ENCODE assay signal across 9 cellular contexts in genomic region chr5:164597293-164597900, GRCh38.
DNase-seq lines count a peak whose midpoint lies in the region; ATAC-seq, FAIRE-seq and TF ChIP-seq lines count a peak whose summit lies in the region.
"Had no signal": no experiment of that assay in that cellular context is flagged by ENCODE, and none has a peak within 500 bp of the region (broad histone marks: within the 10 kb centered on the region; RNA-seq: fewer than 3 reads in every experiment).

No MANE protein-coding gene starts in this region.

- FAIRE-seq in D721Med (lab: Jason Lieb, UNC): peak; percentile 70

- no peaks in the 10 kb centered on the region for H3K9me3 ChIP-seq in CD8-positive, alpha-beta memory T cell (ENCODE audit: low read length)

- H3K4me1 Mint-ChIP-seq in CD8-positive, alpha-beta memory T cell: no peaks in the 10 kb centered on the region
- H3K4me1 Mint-ChIP-seq: activated naive CD8-positive, alpha-beta T cell treated with anti-CD3 and anti-CD28 coated beads, Interleukin-2, amount 10 ng/mL, durations not matched to agents 7 days and 5 days had no signal

- no peaks in the 10 kb centered on the region for H3K4me1 ChIP-seq in CD8-positive, alpha-beta memory T cell (ENCODE audit: insufficient read depth, low read length)

- DNase-seq in D721Med (ENCODE audit: insufficient read length, low spot score): no peak
- DNase-seq in brain microvascular endothelial cell: no peak
- DNase-seq in NCI-H2107 (lab: John Stamatoyannopoulos, UW): no peak
- no peak for DNase-seq in EL
- DNase-seq in CD8-positive, alpha-beta memory T cell: no peak
- DNase-seq in NCI-H1092 treated with DMSO at 0.1 percent for 48 hours (lab: John Stamatoyannopoulos, UW): no peak
- DNase-seq: activated naive CD8-positive, alpha-beta T cell treated with anti-CD3 and anti-CD28 coated beads, Interleukin-2, amount 10 ng/mL, durations not matched to agents 7 days and 5 days had no signal

- TF ChIP-seq CTCF in D721Med (IDR thresholded peaks at IDR 0.05; ENCODE audit: insufficient read depth, missing control alignments): no peak
- peak; percentile 16 for TF ChIP-seq CTCF in brain microvascular endothelial cell (IDR thresholded peaks at IDR 0.05; ENCODE audit: low read depth, low read length, missing control alignments)

- no peak overlapping the region for H3K4me3 Mint-ChIP-seq in CD8-positive, alpha-beta memory T cell
- H3K4me3 Mint-ChIP-seq: activated naive CD8-positive, alpha-beta T cell treated with anti-CD3 and anti-CD28 coated beads, Interleukin-2, amount 10 ng/mL, durations not matched to agents 7 days and 5 days had no signal

- peak; percentile 60 for ATAC-seq in GM19468 (IDR thresholded peaks at IDR 0.05; ENCODE audit: extremely low read depth, unreplicated experiment)
- ATAC-seq in HG03442 (IDR thresholded peaks at IDR 0.05; ENCODE audit: unreplicated experiment): peak; percentile 93

- H3K27me3 Mint-ChIP-seq in CD8-positive, alpha-beta memory T cell: no peaks in the 10 kb centered on the region
- H3K27me3 Mint-ChIP-seq: activated naive CD8-positive, alpha-beta T cell treated with anti-CD3 and anti-CD28 coated beads, Interleukin-2, amount 10 ng/mL, durations not matched to agents 7 days and 5 days had no signal

- H3K36me3 Mint-ChIP-seq in CD8-positive, alpha-beta memory T cell: no peaks in the 10 kb centered on the region
- H3K36me3 Mint-ChIP-seq: activated naive CD8-positive, alpha-beta T cell treated with anti-CD3 and anti-CD28 coated beads, Interleukin-2, amount 10 ng/mL, durations not matched to agents 7 days and 5 days had no signal

- H3K27ac ChIP-seq in brain microvascular endothelial cell: no peak overlapping the region
- no peak overlapping the region for H3K27ac ChIP-seq in CD8-positive, alpha-beta memory T cell (ENCODE audit: low read depth, low read length)

- no peak overlapping the region for H3K4me3 ChIP-seq in brain microvascular endothelial cell (ENCODE audit: low read depth, low read length)
- H3K4me3 ChIP-seq in CD8-positive, alpha-beta memory T cell (ENCODE audit: low read length): no peak overlapping the region

- CTCF ChIA-PET in CD8-positive, alpha-beta memory T cell (lab: Charles Lee): no interaction called here

- in situ Hi-C loops in brain microvascular endothelial cell (cut with HindIII; ENCODE audit: low pct_ligation_motif_present, low sequenced_read_pairs): no loop called here

- H3K27ac Mint-ChIP-seq in CD8-positive, alpha-beta memory T cell: no peak overlapping the region
- H3K27ac Mint-ChIP-seq: activated naive CD8-positive, alpha-beta T cell treated with anti-CD3 and anti-CD28 coated beads, Interleukin-2, amount 10 ng/mL, durations not matched to agents 7 days and 5 days had no signal

- peaks cover 0 to 28% (median 6%) of the 10 kb centered on the region in 5 donors for H3K9me3 Mint-ChIP-seq in CD8-positive, alpha-beta memory T cell
- H3K9me3 Mint-ChIP-seq: activated naive CD8-positive, alpha-beta T cell treated with anti-CD3 and anti-CD28 coated beads, Interleukin-2, amount 10 ng/mL, durations not matched to agents 7 days and 5 days had no signal

- POLR2A ChIA-PET in CD8-positive, alpha-beta memory T cell (lab: Charles Lee): no interaction called here

- H3K27me3 ChIP-seq in brain microvascular endothelial cell (replicated peaks): no peaks in the 10 kb centered on the region
- no peaks in the 10 kb centered on the region for H3K27me3 ChIP-seq in CD8-positive, alpha-beta memory T cell (ENCODE audit: insufficient read depth, low read length, poor library complexity, severe bottlenecking)

- no peaks in the 10 kb centered on the region for H3K36me3 ChIP-seq in brain microvascular endothelial cell (replicated peaks)
- no peaks in the 10 kb centered on the region for H3K36me3 ChIP-seq in CD8-positive, alpha-beta memory T cell (ENCODE audit: insufficient read depth, low read length)
